Comparison of ENCODE assay signal across 8 cellular contexts in the genomic region with DNA sequence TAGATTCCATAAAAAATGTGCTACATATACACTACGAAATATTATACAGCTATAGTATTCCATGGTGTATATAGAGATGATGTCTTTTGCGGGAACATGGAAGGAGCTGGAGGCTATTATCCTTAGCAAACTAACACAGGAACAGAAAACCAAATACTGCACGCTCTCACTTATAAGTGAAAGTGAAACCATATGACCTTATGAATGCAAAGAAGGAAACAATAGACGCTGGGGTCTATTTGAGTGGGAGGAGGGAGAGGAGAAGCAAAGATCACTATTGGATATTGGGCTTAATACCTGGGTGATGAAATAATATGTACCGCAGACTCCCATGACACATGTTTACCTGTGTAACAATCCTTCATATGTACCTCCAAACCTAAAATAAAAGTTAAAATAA.
A peak's percentile ranks its signal among the peaks of the same experiment; 100 is the strongest.
DNase-seq lines count a peak whose midpoint lies in the region; ATAC-seq and TF ChIP-seq lines count a peak whose summit lies in the region.

No MANE protein-coding gene starts in this region.

- H3K36me3 Mint-ChIP-seq in activated T-helper 1 cell treated with anti-CD3 and anti-CD28 coated beads, Interleukin-12 subunit alpha, Interleukin-12 subunit beta, Interleukin-2, Interleukin-4 antibody, amounts not matched to agents 30 ng/mL and 10 ng/mL and 1 ng/mL, durations not matched to agents 14 hours and 24 hours and 36 hours (ENCODE audit: low read depth), result no peaks in the 10 kb centered on the region
- no peaks in the 10 kb centered on the region for H3K36me3 Mint-ChIP-seq in natural killer cell treated with Interleukin-12 subunit alpha and Interleukin-12 subunit beta and Interleukin-15 and Interleukin-18, amount 100 ng/mL, for 72 hours
- H3K36me3 Mint-ChIP-seq in type B pancreatic cell, result no peaks in the 10 kb centered on the region

- H3K4me1 Mint-ChIP-seq in activated T-helper 1 cell treated with anti-CD3 and anti-CD28 coated beads, Interleukin-12 subunit alpha, Interleukin-12 subunit beta, Interleukin-2, Interleukin-4 antibody, amounts not matched to agents 30 ng/mL and 10 ng/mL and 1 ng/mL, durations not matched to agents 14 hours and 24 hours and 36 hours (ENCODE audit: low read depth), result peaks cover 9% of the 10 kb centered on the region
- H3K4me1 Mint-ChIP-seq in natural killer cell treated with Interleukin-12 subunit alpha and Interleukin-12 subunit beta and Interleukin-15 and Interleukin-18, amount 100 ng/mL, for 72 hours (ENCODE audit: low read depth in 2 of 2), result peaks cover 8 to 9% of the 10 kb centered on the region in 2 donors
- H3K4me1 Mint-ChIP-seq in type B pancreatic cell (ENCODE audit: unreplicated experiment), result no peaks in the 10 kb centered on the region

- no peaks in the 10 kb centered on the region for H3K27me3 Mint-ChIP-seq in activated T-helper 1 cell treated with anti-CD3 and anti-CD28 coated beads, Interleukin-12 subunit alpha, Interleukin-12 subunit beta, Interleukin-2, Interleukin-4 antibody, amounts not matched to agents 30 ng/mL and 10 ng/mL and 1 ng/mL, durations not matched to agents 14 hours and 24 hours and 36 hours (ENCODE audit: insufficient read depth)
- no peaks in the 10 kb centered on the region for H3K27me3 Mint-ChIP-seq in natural killer cell treated with Interleukin-12 subunit alpha and Interleukin-12 subunit beta and Interleukin-15 and Interleukin-18, amount 100 ng/mL, for 72 hours
- no peaks in the 10 kb centered on the region for H3K27me3 Mint-ChIP-seq in type B pancreatic cell

- in situ Hi-C loops in ACHN (cut with HindIII; ENCODE audit: low pct_ligation_motif_present, low pct_unique_long_range_greater_than_20kb, low sequenced_read_pairs), result no loop called here

- H3K27ac Mint-ChIP-seq in activated T-helper 1 cell treated with anti-CD3 and anti-CD28 coated beads, Interleukin-12 subunit alpha, Interleukin-12 subunit beta, Interleukin-2, Interleukin-4 antibody, amounts not matched to agents 30 ng/mL and 10 ng/mL and 1 ng/mL, durations not matched to agents 14 hours and 24 hours and 36 hours, result peak overlapping the region; percentile 53
- H3K27ac Mint-ChIP-seq in natural killer cell treated with Interleukin-12 subunit alpha and Interleukin-12 subunit beta and Interleukin-15 and Interleukin-18, amount 100 ng/mL, for 72 hours, result peak overlapping the region; percentile 8 to 28
- no peak overlapping the region for H3K27ac Mint-ChIP-seq in type B pancreatic cell

- no peak for TF ChIP-seq CTCF in type B pancreatic cell (conservative IDR thresholded peaks at IDR 0.05)

- DNase-seq in ACHN (peak; percentile 36), mucosa of gallbladder (ENCODE audit: low spot score) (no peak), type B pancreatic cell (ENCODE audit: extremely low spot score, unreplicated experiment) (no peak)
- no peak for DNase-seq in activated T-helper 1 cell treated with anti-CD3 and anti-CD28 coated beads, Interleukin-12 subunit alpha, Interleukin-12 subunit beta, Interleukin-2, Interleukin-4 antibody, amounts not matched to agents 30 ng/mL and 10 ng/mL and 1 ng/mL, durations not matched to agents 14 hours and 24 hours and 36 hours (ENCODE audit: low spot score)
- DNase-seq in natural killer cell treated with Interleukin-12 subunit alpha and Interleukin-12 subunit beta and Interleukin-15 and Interleukin-18, amount 100 ng/mL, for 72 hours (ENCODE audit: low spot score), result no peak

- intact Hi-C loops in activated T-helper 1 cell treated with anti-CD3 and anti-CD28 coated beads, Interleukin-12 subunit alpha, Interleukin-12 subunit beta, Interleukin-2, Interleukin-4 antibody, amounts not matched to agents 30 ng/mL and 10 ng/mL and 1 ng/mL, durations not matched to agents 14 hours and 24 hours and 36 hours (cut with micrococcal nuclease), result no loop called here

- H3K9me3 Mint-ChIP-seq in activated T-helper 1 cell treated with anti-CD3 and anti-CD28 coated beads, Interleukin-12 subunit alpha, Interleukin-12 subunit beta, Interleukin-2, Interleukin-4 antibody, amounts not matched to agents 30 ng/mL and 10 ng/mL and 1 ng/mL, durations not matched to agents 14 hours and 24 hours and 36 hours, result peaks cover 3% of the 10 kb centered on the region
- H3K9me3 Mint-ChIP-seq in natural killer cell treated with Interleukin-12 subunit alpha and Interleukin-12 subunit beta and Interleukin-15 and Interleukin-18, amount 100 ng/mL, for 72 hours, result no peaks in the 10 kb centered on the region
- H3K9me3 Mint-ChIP-seq in type B pancreatic cell, result no peaks in the 10 kb centered on the region

- peak overlapping the region; percentile 63 for H3K4me3 Mint-ChIP-seq in activated T-helper 1 cell treated with anti-CD3 and anti-CD28 coated beads, Interleukin-12 subunit alpha, Interleukin-12 subunit beta, Interleukin-2, Interleukin-4 antibody, amounts not matched to agents 30 ng/mL and 10 ng/mL and 1 ng/mL, durations not matched to agents 14 hours and 24 hours and 36 hours
- peak overlapping the region; percentile 66 for H3K4me3 Mint-ChIP-seq in natural killer cell treated with Interleukin-12 subunit alpha and Interleukin-12 subunit beta and Interleukin-15 and Interleukin-18, amount 100 ng/mL, for 72 hours
- no peak overlapping the region for H3K4me3 Mint-ChIP-seq in type B pancreatic cell

- ATAC-seq in GM19025 (IDR thresholded peaks at IDR 0.05; ENCODE audit: low read depth, unreplicated experiment) (peak; percentile 58), HG03558 (IDR thresholded peaks at IDR 0.05; ENCODE audit: extremely low read depth, unreplicated experiment) (peak; percentile 59), HG03469 (IDR thresholded peaks at IDR 0.05; ENCODE audit: unreplicated experiment) (no peak)
- ATAC-seq in natural killer cell treated with Interleukin-12 subunit alpha and Interleukin-12 subunit beta and Interleukin-15 and Interleukin-18, amount 100 ng/mL, for 72 hours, result peak; percentile 55 to 60
